In the genomic region with DNA sequence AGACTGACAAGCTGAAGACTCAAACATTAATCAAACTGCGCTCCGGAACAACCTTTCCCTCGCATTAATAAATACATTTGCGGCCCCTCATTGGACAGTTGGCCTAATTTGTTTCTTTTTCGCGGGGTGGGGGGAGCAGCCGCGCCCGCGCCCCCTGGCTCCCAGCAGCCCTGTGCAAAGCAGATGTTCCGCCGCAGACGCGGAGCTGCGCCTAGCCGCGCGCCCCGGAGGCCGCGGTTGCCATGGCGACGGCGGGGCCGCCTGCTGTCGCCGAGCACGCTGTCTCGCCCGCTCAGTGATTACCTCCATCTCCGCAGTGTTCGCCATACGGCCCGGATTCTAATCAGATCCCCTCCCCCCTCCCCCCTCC, we compare ENCODE assay signal across 8 cellular contexts. TPM values are rescaled to one million over a fixed set of nuclear protein-coding genes. Genes with fewer than 3 reads are reported as not detected.
DNase-seq lines count a peak whose midpoint lies in the region; ATAC-seq, FAIRE-seq and TF ChIP-seq lines count a peak whose summit lies in the region.

No MANE protein-coding gene starts in this region.

- no peaks in the 10 kb centered on the region for H3K36me3 Mint-ChIP-seq in activated naive CD8-positive, alpha-beta T cell treated with anti-CD3 and anti-CD28 coated beads, Interleukin-2, amount 50 U/mL, for 24 hours (ENCODE audit: low read depth)

- DNase-seq in DMS53 (lab: John Stamatoyannopoulos, UW) (peak; percentile 90), KBM-7 (peak; percentile 60), SK-N-DZ (ENCODE audit: low spot score) (peak; percentile 98), kidney (no peak), A172 (ENCODE audit: low spot score) (no peak)
- DNase-seq in activated naive CD8-positive, alpha-beta T cell treated with anti-CD3 and anti-CD28 coated beads, Interleukin-2, amount 50 U/mL, for 24 hours = peak; percentile 70
- DNase-seq in stimulated activated CD4-positive, alpha-beta T cell treated with anti-CD3 and anti-CD28 coated beads, Interleukin-15, amount 100 ng/mL, for 24 hours = peak; percentile 78

- H3K27me3 ChIP-seq in iPS-15b (ENCODE audit: control insufficient read depth, insufficient read depth, low read length) = peaks cover 20% of the 10 kb centered on the region

- no peaks in the 10 kb centered on the region for H3K36me3 ChIP-seq in iPS-15b (ENCODE audit: control insufficient read depth, insufficient read depth, low read length)
- H3K36me3 ChIP-seq in kidney (ENCODE audit: control insufficient read depth in 1 of 2, insufficient read depth in 2 of 2, low read length in 2 of 2) = no peaks in the 10 kb centered on the region

- H3K4me3 ChIP-seq in iPS-15b (ENCODE audit: low read depth, low read length) (peak overlapping the region; percentile 77), kidney (ENCODE audit: low read length in 2 of 2) (peak overlapping the region in 1 of 2 donors; percentile 3)

- no peak overlapping the region for H3K27ac Mint-ChIP-seq in activated naive CD8-positive, alpha-beta T cell treated with anti-CD3 and anti-CD28 coated beads, Interleukin-2, amount 50 U/mL, for 24 hours

- peak; percentile 77 for ATAC-seq in activated naive CD8-positive, alpha-beta T cell treated with anti-CD3 and anti-CD28 coated beads, Interleukin-2, amount 50 U/mL, for 24 hours

- no peak for FAIRE-seq in kidney (lab: Jason Lieb, UNC)

- no peaks in the 10 kb centered on the region for H3K9me3 Mint-ChIP-seq in activated naive CD8-positive, alpha-beta T cell treated with anti-CD3 and anti-CD28 coated beads, Interleukin-2, amount 50 U/mL, for 24 hours

- intact Hi-C loops in kidney (cut with DNase I) = loop anchor here (10.0 kb wide), 1 partner anchor 167 kb away; the partner anchor contains the start of gene SCRN2

- in situ Hi-C loops in KBM-7 (cut with MboI; ENCODE audit: low pct_unique_long_range_greater_than_20kb, low sequenced_read_pairs) = no loop called here

- H3K9ac ChIP-seq in iPS-15b (ENCODE audit: low read depth, low read length) (no peak overlapping the region), kidney (ENCODE audit: low read length in 2 of 2) (no peak overlapping the region)

- no peak for TF ChIP-seq CTCF in kidney (IDR thresholded peaks at IDR 0.05; ENCODE audit: borderline replicate concordance, extremely low read depth, insufficient read depth)

- peak overlapping the region; percentile 74 for H3K4me3 Mint-ChIP-seq in activated naive CD8-positive, alpha-beta T cell treated with anti-CD3 and anti-CD28 coated beads, Interleukin-2, amount 50 U/mL, for 24 hours

- peaks cover 12% of the 10 kb centered on the region for H3K4me1 ChIP-seq in iPS-15b (ENCODE audit: control insufficient read depth, insufficient read depth, low read length)
- H3K4me1 ChIP-seq in kidney (ENCODE audit: control insufficient read depth in 1 of 2, insufficient read depth in 1 of 2, low read depth in 1 of 2, low read length in 2 of 2) = peaks cover 0 to 2% of the 10 kb centered on the region in 2 donors

- peaks cover 12% of the 10 kb centered on the region for H3K4me1 Mint-ChIP-seq in activated naive CD8-positive, alpha-beta T cell treated with anti-CD3 and anti-CD28 coated beads, Interleukin-2, amount 50 U/mL, for 24 hours

- H3K27ac ChIP-seq in kidney (ENCODE audit: low read depth in 2 of 2, low read length in 2 of 2) = no peak overlapping the region

- H3K27me3 Mint-ChIP-seq in activated naive CD8-positive, alpha-beta T cell treated with anti-CD3 and anti-CD28 coated beads, Interleukin-2, amount 50 U/mL, for 24 hours = peaks cover 52% of the 10 kb centered on the region

- no peaks in the 10 kb centered on the region for H3K9me3 ChIP-seq in iPS-15b (ENCODE audit: control insufficient read depth, insufficient read depth, low read length)
- no peaks in the 10 kb centered on the region for H3K9me3 ChIP-seq in kidney (ENCODE audit: control insufficient read depth in 1 of 2, low read length in 2 of 2)

RNA-seq across cellular contexts. Expression of gene COPZ2, which starts 25.5 kb away (rescaled TPM):
- polyA plus RNA-seq in SK-N-DZ (2014; cell fraction: cytosol; rRNA removed) = 1.1 and 1.6 TPM in 2 replicates
- 0.51 and 0.80 TPM in 2 replicates for polyA plus RNA-seq in SK-N-DZ (2014; cell fraction: nucleus; rRNA removed)
- 24.9 TPM for total RNA-seq in kidney
- polyA plus RNA-seq in kidney (ENCODE audit: insufficient read depth, low read depth, low replicate concordance) = 38.2 TPM
- total RNA-seq in A172 (2014; rRNA removed; shearing (Covaris generic)) = 24.1 and 40.0 TPM in 2 replicates

RNA-seq across cellular contexts. Expression of gene NFE2L1, which starts 36.0 kb away (rescaled TPM):
- polyA plus RNA-seq in SK-N-DZ (2014; cell fraction: cytosol; rRNA removed) = 48.3 and 57.6 TPM in 2 replicates
- polyA plus RNA-seq in SK-N-DZ (2014; cell fraction: nucleus; rRNA removed) = 28.1 and 31.2 TPM in 2 replicates
- total RNA-seq in kidney = 254 TPM
- 146 TPM for polyA plus RNA-seq in kidney (ENCODE audit: insufficient read depth, low read depth, low replicate concordance)
- 73.6 and 140 TPM in 2 replicates for total RNA-seq in A172 (2014; rRNA removed; shearing (Covaris generic))

RNA-seq across cellular contexts. Expression of gene CDK5RAP3, which starts 41.2 kb away (rescaled TPM):
- 136 and 154 TPM in 2 replicates for polyA plus RNA-seq in SK-N-DZ (2014; cell fraction: cytosol; rRNA removed)
- 1,883 and 2,737 TPM in 2 replicates for polyA plus RNA-seq in SK-N-DZ (2014; cell fraction: nucleus; rRNA removed)
- 208 TPM for total RNA-seq in kidney
- 140 TPM for polyA plus RNA-seq in kidney (ENCODE audit: insufficient read depth, low read depth, low replicate concordance)
- total RNA-seq in A172 (2014; rRNA removed; shearing (Covaris generic)) = 87.2 and 96.9 TPM in 2 replicates

RNA-seq across cellular contexts. Expression of gene PRR15L, which starts 54.5 kb away (rescaled TPM):
- 0.76 TPM in 1 of 2 replicates, not detected in the other for polyA plus RNA-seq in SK-N-DZ (2014; cell fraction: cytosol; rRNA removed)
- polyA plus RNA-seq in SK-N-DZ (2014; cell fraction: nucleus; rRNA removed) = 0.14 TPM in 1 of 2 replicates, not detected in the other
- 105 TPM for total RNA-seq in kidney
- 64.5 TPM for polyA plus RNA-seq in kidney (ENCODE audit: insufficient read depth, low read depth, low replicate concordance)
- not detected in 2 replicates for total RNA-seq in A172 (2014; rRNA removed; shearing (Covaris generic))

Comparison
In these comparisons a context has a peak if more than half of its experiments do, and no peak if none do; other contexts are left out.
1. DNase-seq: peak in DMS53 (single experiment), KBM-7 (single experiment), SK-N-DZ (single experiment), activated naive CD8-positive, alpha-beta T cell treated with anti-CD3 and anti-CD28 coated beads, Interleukin-2, amount 50 U/mL, for 24 hours (single experiment) and stimulated activated CD4-positive, alpha-beta T cell treated with anti-CD3 and anti-CD28 coated beads, Interleukin-15, amount 100 ng/mL, for 24 hours (single experiment); none in kidney (single experiment) and A172 (single experiment).